ENCODE assay signal across 17 cellular contexts in genomic region chr1:114103992-114104391, GRCh38. TPM values are rescaled to one million over a fixed set of nuclear protein-coding genes. Genes with fewer than 3 reads are reported as not detected.
"Had no signal": no experiment of that assay in that cellular context is flagged by ENCODE, and none has a peak within 500 bp of the region (broad histone marks: within the 10 kb centered on the region; RNA-seq: fewer than 3 reads in every experiment).

No MANE protein-coding gene starts in this region.

- H3K4me1 ChIP-seq: lower lobe of right lung, stomach had no signal

- H3K4me3 ChIP-seq: dorsolateral prefrontal cortex, lower lobe of right lung, stomach, thoracic aorta had no signal

- H3K27me3 ChIP-seq: stomach had no signal

- FAIRE-seq: bronchial epithelial cell, endometrium had no signal

- H3K9me3 ChIP-seq: lower lobe of right lung, stomach, thoracic aorta had no signal

- DNase-seq: activated CD4-positive, alpha-beta T cell treated with anti-CD3 and anti-CD28 coated beads, Interleukin-2, amount 50 U/mL, for 1 hour; activated CD4-positive, CD25-positive, alpha-beta regulatory T cell; activated T-cell treated with anti-CD3 and anti-CD28 coated beads, Interleukin-2, amount 50 U/mL, for 1 hour; aorta; dorsolateral prefrontal cortex; lower lobe of right lung; naive thymus-derived CD4-positive, alpha-beta T cell; occipital lobe; stimulated activated CD4-positive, alpha-beta T cell treated with anti-CD3 and anti-CD28 coated beads, Interleukin-4, amount 100 ng/mL, for 1 hour; stomach; SW 1271 had no signal

- H3K27ac ChIP-seq: dorsolateral prefrontal cortex, lower lobe of right lung, stomach, thoracic aorta had no signal

- H3K36me3 ChIP-seq: lower lobe of right lung, stomach, thoracic aorta had no signal

RNA-seq across cellular contexts. Expression of gene SYT6, which starts 49.7 kb away (rescaled TPM):
- total RNA-seq: bronchial epithelial cell; chondrocyte; esophagus mucosa; lower lobe of right lung; naive thymus-derived CD4-positive, alpha-beta T cell; pulmonary artery endothelial cell had no signal
- polyA plus RNA-seq: aorta; naive thymus-derived CD4-positive, alpha-beta T cell had no signal
